8 cellular contexts compared by ENCODE assay signal in the genomic region with DNA sequence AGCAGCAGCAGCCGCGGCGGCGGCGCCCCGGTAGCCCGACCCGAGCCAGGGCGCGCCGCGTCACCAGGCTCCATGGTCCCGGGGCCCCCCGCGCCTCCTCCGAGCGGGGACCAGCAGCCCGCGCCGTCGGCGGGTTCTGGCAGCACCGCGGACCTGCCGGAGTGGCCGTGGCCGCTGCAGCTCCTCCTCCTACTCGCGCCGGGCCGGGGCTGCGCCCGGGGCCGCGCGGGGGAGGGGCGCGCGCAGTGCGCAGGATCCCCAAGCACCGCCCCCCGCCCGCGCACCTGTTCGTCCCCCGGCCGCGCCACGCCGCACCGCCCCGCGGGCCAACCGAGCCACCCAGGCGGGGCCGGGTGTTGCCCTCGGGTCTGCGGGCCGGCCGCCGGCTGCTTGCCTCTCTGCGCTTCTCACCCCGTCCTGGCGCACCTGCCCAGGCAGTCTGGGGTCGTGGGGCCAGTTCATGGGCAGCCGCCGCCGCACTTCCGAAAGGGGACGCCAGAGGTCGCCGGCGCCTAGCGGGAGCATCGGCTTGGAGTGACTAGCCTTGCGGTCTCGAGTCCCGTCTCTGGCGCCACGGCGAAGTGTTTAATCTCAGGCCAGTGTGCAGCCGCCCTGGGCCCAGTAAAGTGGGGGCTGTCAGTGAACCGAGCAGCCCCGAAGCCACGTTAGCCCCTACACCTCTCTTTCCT. TPM values are rescaled to one million over a fixed set of nuclear protein-coding genes. Genes with fewer than 3 reads are reported as not detected.
A peak's percentile ranks its signal among the peaks of the same experiment; 100 is the strongest.
DNase-seq lines count a peak whose midpoint lies in the region; ATAC-seq and TF ChIP-seq lines count a peak whose summit lies in the region.

Gene SLC9A7, minus strand, starts transcription at position 163 of the 689 bp plus-strand sequence. Its CDS starts 89 bp downstream, at position 74.

- CTCF ChIA-PET in OCI-LY7 (lab: Charles Lee; ENCODE audit: unreplicated experiment) = no interaction called here

- H3K4me2 ChIP-seq in OCI-LY7 (ENCODE audit: low read length) = peak within 1 kb of the TSS; percentile 89

- no peaks in the 10 kb centered on the region for H4K20me1 ChIP-seq in OCI-LY7 (ENCODE audit: insufficient read depth, low read length)

- H3K4me1 ChIP-seq in HUES48 (ENCODE audit: control insufficient read depth, insufficient read depth, low read length) = peaks cover 35% of the 10 kb centered on the region
- H3K4me1 ChIP-seq in OCI-LY7 (ENCODE audit: insufficient read depth, low read length, poor library complexity, severe bottlenecking) = peaks cover 39% of the 10 kb centered on the region

- no peaks in the 10 kb centered on the region for H3K9me2 ChIP-seq in OCI-LY7 (ENCODE audit: insufficient read depth, low read length)

- H3K4me3 ChIP-seq in HUES48 (ENCODE audit: low read depth, low read length) (peak within 1 kb of the TSS; percentile 92), OCI-LY7 (ENCODE audit: low read depth, low read length, poor library complexity, severe bottlenecking) (peak within 1 kb of the TSS; percentile 97)

- peaks cover 43% of the 10 kb centered on the region for H3K79me2 ChIP-seq in OCI-LY7 (ENCODE audit: insufficient read depth, low read depth, low read length)

- intact Hi-C loops in OCI-LY7 (cut with micrococcal nuclease; ENCODE audit: unreplicated experiment) = loop anchor here (1.0 to 5.0 kb wide), 5 partner anchors 37 to 272 kb away; partner anchors contain the start of genes CHST7 and JADE3

- no peaks in the 10 kb centered on the region for H3K36me3 ChIP-seq in HUES48 (ENCODE audit: control insufficient read depth, insufficient read depth, low read length)
- H3K36me3 ChIP-seq in OCI-LY7 (ENCODE audit: insufficient read depth, low read length) = no peaks in the 10 kb centered on the region; the same call in 1 of the 2 replicates

- DNase-seq in Caki2 (ENCODE audit: low read depth) (peak; percentile 75), OCI-LY7 (ENCODE audit: low spot score) (peak; percentile 85), activated T-cell treated with anti-CD3 and anti-CD28 coated beads for 24 hours (ENCODE audit: low read depth) (peak; percentile 69), erythroblast (lab: John Stamatoyannopoulos, UW) (peak; percentile 61 to 73), myocyte (ENCODE audit: low read depth) (peak; percentile 80)
- peak; percentile 47 to 59 for DNase-seq in stimulated activated CD8-positive, alpha-beta memory T cell treated with anti-CD3 and anti-CD28 coated beads, Interleukin-7, amount 100 ng/mL, for 48 hours (ENCODE audit: extremely low read depth in 1 of 2, low read depth in 1 of 2)

- POLR2A ChIA-PET in OCI-LY7 (lab: Charles Lee) = interaction anchor here (1.4 kb wide), 1 partner anchor 11 kb away, joined by 4 read pairs; no protein-coding TSS in a partner anchor

- H3K27ac ChIP-seq in HUES48 (ENCODE audit: low read depth, low read length) = peak within 1 kb of the TSS; percentile 45
- peak within 1 kb of the TSS; percentile 99 for H3K27ac ChIP-seq in OCI-LY7 (ENCODE audit: low read depth, low read length, poor library complexity, severe bottlenecking)

- H3K9me3 ChIP-seq in HUES48 (ENCODE audit: control insufficient read depth, insufficient read depth, low read length) = no peaks in the 10 kb centered on the region
- peaks cover 3% of the 10 kb centered on the region; the same call in 1 of the 2 replicates for H3K9me3 ChIP-seq in OCI-LY7 (ENCODE audit: low read length)

- peak within 1 kb of the TSS; percentile 57 for H3K9ac ChIP-seq in HUES48 (ENCODE audit: low read depth, low read length)

- in situ Hi-C loops in Caki2 (cut with HindIII; ENCODE audit: low pct_unique_long_range_greater_than_20kb, low sequenced_read_pairs) = no loop called here

- peak; percentile 70 for ATAC-seq in GM21381 (IDR thresholded peaks at IDR 0.05; ENCODE audit: unreplicated experiment)

- peak within 1 kb of the TSS; percentile 74 for H2AFZ ChIP-seq in OCI-LY7 (ENCODE audit: low read length)

- H3K27me3 ChIP-seq in HUES48 (ENCODE audit: control insufficient read depth, insufficient read depth, low read length) = peaks cover 8% of the 10 kb centered on the region

- TF ChIP-seq CTCF in OCI-LY7 (conservative IDR thresholded peaks at IDR 0.05; ENCODE audit: low read length) = peak; percentile 68

- TF ChIP-seq POLR2A in erythroblast (IDR thresholded peaks at IDR 0.05; ENCODE audit: low read length) = no peak

- no TSS peak for BruUV-seq in OCI-LY7 (replicated peaks; lab: Mats Ljungman, UMichigan)

RNA-seq across cellular contexts. Expression of gene SLC9A7, which starts in this region (rescaled TPM):
- 1.6 and 10.6 TPM in 2 replicates for total RNA-seq in Caki2 (2014; rRNA removed; shearing (Covaris generic); ENCODE audit: low replicate concordance)
- 34.2 and 40.5 TPM in 2 replicates for total RNA-seq in OCI-LY7 (2014; rRNA removed; shearing (Covaris generic))
- 58.5 and 59.6 TPM in 2 replicates for total RNA-seq in OCI-LY7 (2022)
- 36.0 and 38.7 TPM in 2 replicates for total RNA-seq in myocyte
- polyA plus RNA-seq in myocyte (2012) = 12.8 TPM

Comparison
In these comparisons a context has a peak if more than half of its experiments do, and no peak if none do; other contexts are left out.
1. Peak in every context shown above with its lines: DNase-seq, ATAC-seq, H3K4me3 ChIP-seq and H3K27ac ChIP-seq.